Comparison of ENCODE assay signal across 21 cellular contexts in genomic region chr1:151976015-151976343, GRCh38.
"Had no signal": no experiment of that assay in that cellular context is flagged by ENCODE, and none has a peak within 500 bp of the region (broad histone marks: within the 10 kb centered on the region; RNA-seq: fewer than 3 reads in every experiment).

No MANE protein-coding gene starts in this region.

- H3K9ac ChIP-seq: neural progenitor cell had no signal

- H2AFZ ChIP-seq: neural progenitor cell had no signal

- H3K4me1 ChIP-seq: neural progenitor cell, prostate gland had no signal

- DNase-seq: activated CD4-positive, alpha-beta T cell treated with anti-CD3 and anti-CD28 coated beads, Interleukin-2, amount 50 U/mL, for 48 hours; activated gamma-delta T cell treated with Interleukin-2 at 50 U/mL for 16 hours; adrenal gland; cortex of kidney; gastrocnemius medialis; head of caudate nucleus; kidney; mammary epithelial cell; naive B cell; stimulated activated CD4-positive, alpha-beta T cell treated with anti-CD3 and anti-CD28 coated beads, Interleukin-15, amount 100 ng/mL, for 24 hours; stimulated activated CD4-positive, alpha-beta T cell treated with anti-CD3 and anti-CD28 coated beads, Interleukin-2, amount 100 ng/mL, for 48 hours; stimulated activated naive CD8-positive, alpha-beta T cell treated with anti-CD3 and anti-CD28 coated beads, Interleukin-15, amount 100 ng/mL, for 72 hours; WERI-Rb-1 had no signal

- FAIRE-seq: astrocyte, endometrium had no signal

- H3K4me2 ChIP-seq: neural progenitor cell had no signal

- H3K36me3 ChIP-seq: adrenal gland, breast epithelium, gastrocnemius medialis, neural progenitor cell, prostate gland, suprapubic skin, WERI-Rb-1 had no signal

- H3K27ac ChIP-seq: adrenal gland, breast epithelium, gastrocnemius medialis, neural progenitor cell, prostate gland, right atrium auricular region, suprapubic skin, WERI-Rb-1 had no signal

- ATAC-seq: activated naive CD4-positive, alpha-beta T cell treated with anti-CD3 and anti-CD28 coated beads, Interleukin-2, amount 50 U/mL, for 72 hours; gastrocnemius medialis; stimulated activated naive CD8-positive, alpha-beta T cell treated with anti-CD3 and anti-CD28 coated beads, Interleukin-15, amount 100 ng/mL, for 72 hours had no signal

- H3K4me3 ChIP-seq: adrenal gland, breast epithelium, gastrocnemius medialis, neural progenitor cell, prostate gland, right atrium auricular region, suprapubic skin had no signal

- H3K27me3 ChIP-seq: adrenal gland, breast epithelium, gastrocnemius medialis, neural progenitor cell, right atrium auricular region, suprapubic skin had no signal

- H3K9me3 ChIP-seq: adrenal gland, breast epithelium, gastrocnemius medialis, prostate gland, right atrium auricular region, suprapubic skin had no signal
